Comparison of ENCODE assay signal across 2 cellular contexts in the genomic region with DNA sequence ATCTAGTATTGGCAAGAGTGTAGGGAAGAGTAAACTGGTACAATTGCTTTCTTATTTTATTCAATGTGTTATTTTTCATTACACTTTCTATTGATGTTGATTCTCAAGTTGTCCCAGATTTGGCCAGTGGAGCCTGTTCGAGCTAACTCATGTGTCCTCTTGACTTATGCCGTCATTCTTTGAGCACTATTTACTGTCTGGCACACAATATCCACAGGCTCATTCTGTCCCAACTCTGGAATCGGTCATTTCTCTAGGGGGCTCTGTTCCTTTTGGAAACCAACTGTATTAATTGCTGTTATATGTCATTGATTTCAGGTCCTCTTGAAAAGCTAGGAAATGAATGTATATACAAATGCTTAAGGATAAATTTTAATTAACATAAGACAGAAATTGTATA.
TF ChIP-seq lines count a peak whose summit lies in the region.

No MANE protein-coding gene starts in this region.

TF ChIP-seq in SK-N-SH, 30 proteins besides CTCF, POLR2A, EP300 and RAD21 (continued from another document):
- TF ChIP-seq, protein P1, sequence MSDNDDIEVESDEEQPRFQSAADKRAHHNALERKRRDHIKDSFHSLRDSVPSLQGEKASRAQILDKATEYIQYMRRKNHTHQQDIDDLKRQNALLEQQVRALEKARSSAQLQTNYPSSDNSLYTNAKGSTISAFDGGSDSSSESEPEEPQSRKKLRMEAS (IDR thresholded peaks at IDR 0.05; ENCODE audit: low read depth): no peak
- TF ChIP-seq JUND (IDR thresholded peaks at IDR 0.05): no peak
- no peak for TF ChIP-seq FOSL2 (IDR thresholded peaks at IDR 0.05; ENCODE audit: borderline replicate concordance, low read depth)
- TF ChIP-seq, protein P2, sequence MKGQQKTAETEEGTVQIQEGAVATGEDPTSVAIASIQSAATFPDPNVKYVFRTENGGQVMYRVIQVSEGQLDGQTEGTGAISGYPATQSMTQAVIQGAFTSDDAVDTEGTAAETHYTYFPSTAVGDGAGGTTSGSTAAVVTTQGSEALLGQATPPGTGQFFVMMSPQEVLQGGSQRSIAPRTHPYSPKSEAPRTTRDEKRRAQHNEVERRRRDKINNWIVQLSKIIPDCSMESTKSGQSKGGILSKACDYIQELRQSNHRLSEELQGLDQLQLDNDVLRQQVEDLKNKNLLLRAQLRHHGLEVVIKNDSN (IDR thresholded peaks at IDR 0.05; ENCODE audit: borderline replicate concordance, low read depth): no peak
- no peak for TF ChIP-seq SMC3 (IDR thresholded peaks at IDR 0.05; ENCODE audit: low read depth, low read length)
- TF ChIP-seq, protein P3, sequence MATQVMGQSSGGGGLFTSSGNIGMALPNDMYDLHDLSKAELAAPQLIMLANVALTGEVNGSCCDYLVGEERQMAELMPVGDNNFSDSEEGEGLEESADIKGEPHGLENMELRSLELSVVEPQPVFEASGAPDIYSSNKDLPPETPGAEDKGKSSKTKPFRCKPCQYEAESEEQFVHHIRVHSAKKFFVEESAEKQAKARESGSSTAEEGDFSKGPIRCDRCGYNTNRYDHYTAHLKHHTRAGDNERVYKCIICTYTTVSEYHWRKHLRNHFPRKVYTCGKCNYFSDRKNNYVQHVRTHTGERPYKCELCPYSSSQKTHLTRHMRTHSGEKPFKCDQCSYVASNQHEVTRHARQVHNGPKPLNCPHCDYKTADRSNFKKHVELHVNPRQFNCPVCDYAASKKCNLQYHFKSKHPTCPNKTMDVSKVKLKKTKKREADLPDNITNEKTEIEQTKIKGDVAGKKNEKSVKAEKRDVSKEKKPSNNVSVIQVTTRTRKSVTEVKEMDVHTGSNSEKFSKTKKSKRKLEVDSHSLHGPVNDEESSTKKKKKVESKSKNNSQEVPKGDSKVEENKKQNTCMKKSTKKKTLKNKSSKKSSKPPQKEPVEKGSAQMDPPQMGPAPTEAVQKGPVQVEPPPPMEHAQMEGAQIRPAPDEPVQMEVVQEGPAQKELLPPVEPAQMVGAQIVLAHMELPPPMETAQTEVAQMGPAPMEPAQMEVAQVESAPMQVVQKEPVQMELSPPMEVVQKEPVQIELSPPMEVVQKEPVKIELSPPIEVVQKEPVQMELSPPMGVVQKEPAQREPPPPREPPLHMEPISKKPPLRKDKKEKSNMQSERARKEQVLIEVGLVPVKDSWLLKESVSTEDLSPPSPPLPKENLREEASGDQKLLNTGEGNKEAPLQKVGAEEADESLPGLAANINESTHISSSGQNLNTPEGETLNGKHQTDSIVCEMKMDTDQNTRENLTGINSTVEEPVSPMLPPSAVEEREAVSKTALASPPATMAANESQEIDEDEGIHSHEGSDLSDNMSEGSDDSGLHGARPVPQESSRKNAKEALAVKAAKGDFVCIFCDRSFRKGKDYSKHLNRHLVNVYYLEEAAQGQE (IDR thresholded peaks at IDR 0.05; ENCODE audit: low read depth, low read length): no peak
- TF ChIP-seq FOXM1 (IDR thresholded peaks at IDR 0.05; ENCODE audit: low read depth): no peak
- TF ChIP-seq FOXJ3 (CRISPR knock-in tag; IDR thresholded peaks at IDR 0.05): no peak
- no peak for TF ChIP-seq RXRA (IDR thresholded peaks at IDR 0.05; ENCODE audit: borderline replicate concordance, low read depth)
TF ChIP-seq in SK-N-SH: peak in this region for 0.

TF ChIP-seq in SK-N-SH treated with all-trans-retinoic acid at 6 μM for 48 hours, 23 proteins besides CTCF, POLR2A, EP300 and RAD21 (continued from another document):
- TF ChIP-seq, protein P4, sequence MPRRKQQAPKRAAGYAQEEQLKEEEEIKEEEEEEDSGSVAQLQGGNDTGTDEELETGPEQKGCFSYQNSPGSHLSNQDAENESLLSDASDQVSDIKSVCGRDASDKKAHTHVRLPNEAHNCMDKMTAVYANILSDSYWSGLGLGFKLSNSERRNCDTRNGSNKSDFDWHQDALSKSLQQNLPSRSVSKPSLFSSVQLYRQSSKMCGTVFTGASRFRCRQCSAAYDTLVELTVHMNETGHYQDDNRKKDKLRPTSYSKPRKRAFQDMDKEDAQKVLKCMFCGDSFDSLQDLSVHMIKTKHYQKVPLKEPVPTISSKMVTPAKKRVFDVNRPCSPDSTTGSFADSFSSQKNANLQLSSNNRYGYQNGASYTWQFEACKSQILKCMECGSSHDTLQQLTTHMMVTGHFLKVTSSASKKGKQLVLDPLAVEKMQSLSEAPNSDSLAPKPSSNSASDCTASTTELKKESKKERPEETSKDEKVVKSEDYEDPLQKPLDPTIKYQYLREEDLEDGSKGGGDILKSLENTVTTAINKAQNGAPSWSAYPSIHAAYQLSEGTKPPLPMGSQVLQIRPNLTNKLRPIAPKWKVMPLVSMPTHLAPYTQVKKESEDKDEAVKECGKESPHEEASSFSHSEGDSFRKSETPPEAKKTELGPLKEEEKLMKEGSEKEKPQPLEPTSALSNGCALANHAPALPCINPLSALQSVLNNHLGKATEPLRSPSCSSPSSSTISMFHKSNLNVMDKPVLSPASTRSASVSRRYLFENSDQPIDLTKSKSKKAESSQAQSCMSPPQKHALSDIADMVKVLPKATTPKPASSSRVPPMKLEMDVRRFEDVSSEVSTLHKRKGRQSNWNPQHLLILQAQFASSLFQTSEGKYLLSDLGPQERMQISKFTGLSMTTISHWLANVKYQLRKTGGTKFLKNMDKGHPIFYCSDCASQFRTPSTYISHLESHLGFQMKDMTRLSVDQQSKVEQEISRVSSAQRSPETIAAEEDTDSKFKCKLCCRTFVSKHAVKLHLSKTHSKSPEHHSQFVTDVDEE (CRISPR knock-in tag; IDR thresholded peaks at IDR 0.05): no peak
- TF ChIP-seq, protein P5, sequence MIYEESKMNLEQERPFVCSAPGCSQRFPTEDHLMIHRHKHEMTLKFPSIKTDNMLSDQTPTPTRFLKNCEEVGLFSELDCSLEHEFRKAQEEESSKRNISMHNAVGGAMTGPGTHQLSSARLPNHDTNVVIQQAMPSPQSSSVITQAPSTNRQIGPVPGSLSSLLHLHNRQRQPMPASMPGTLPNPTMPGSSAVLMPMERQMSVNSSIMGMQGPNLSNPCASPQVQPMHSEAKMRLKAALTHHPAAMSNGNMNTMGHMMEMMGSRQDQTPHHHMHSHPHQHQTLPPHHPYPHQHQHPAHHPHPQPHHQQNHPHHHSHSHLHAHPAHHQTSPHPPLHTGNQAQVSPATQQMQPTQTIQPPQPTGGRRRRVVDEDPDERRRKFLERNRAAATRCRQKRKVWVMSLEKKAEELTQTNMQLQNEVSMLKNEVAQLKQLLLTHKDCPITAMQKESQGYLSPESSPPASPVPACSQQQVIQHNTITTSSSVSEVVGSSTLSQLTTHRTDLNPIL (CRISPR knock-in tag; IDR thresholded peaks at IDR 0.05; ENCODE audit: low read depth): no peak
- TF ChIP-seq TCF4 (CRISPR knock-in tag; IDR thresholded peaks at IDR 0.05; ENCODE audit: borderline replicate concordance): no peak
- TF ChIP-seq ARNTL (CRISPR knock-in tag; IDR thresholded peaks at IDR 0.05; ENCODE audit: borderline replicate concordance, low read depth): no peak
- TF ChIP-seq ESRRG (CRISPR knock-in tag; IDR thresholded peaks at IDR 0.05): no peak
- no peak for TF ChIP-seq ZC3H10 (CRISPR knock-in tag; IDR thresholded peaks at IDR 0.05)
- no peak for TF ChIP-seq ZFP3 (CRISPR knock-in tag; IDR thresholded peaks at IDR 0.05)
